Comparison of ENCODE assay signal across 12 cellular contexts in genomic region chr6:166306378-166307081, GRCh38. TPM values are rescaled to one million over a fixed set of nuclear protein-coding genes. Genes with fewer than 3 reads are reported as not detected.
DNase-seq lines count a peak whose midpoint lies in the region; ATAC-seq and TF ChIP-seq lines count a peak whose summit lies in the region.
"Had no signal": no experiment of that assay in that cellular context is flagged by ENCODE, and none has a peak within 500 bp of the region (broad histone marks: within the 10 kb centered on the region; RNA-seq: fewer than 3 reads in every experiment).

No MANE protein-coding gene starts in this region.

- no peaks in the 10 kb centered on the region for H3K36me3 Mint-ChIP-seq in activated T-cell treated with anti-CD3 and anti-CD28 coated beads, Interleukin-2, amount 50 U/mL, for 24 hours (ENCODE audit: low read depth)
- H3K36me3 Mint-ChIP-seq in T-helper 17 cell (ENCODE audit: low read depth) = no peaks in the 10 kb centered on the region

- H3K4me1 Mint-ChIP-seq in activated T-cell treated with anti-CD3 and anti-CD28 coated beads, Interleukin-2, amount 50 U/mL, for 24 hours (ENCODE audit: low read depth) = peaks cover 7% of the 10 kb centered on the region
- no peaks in the 10 kb centered on the region for H3K4me1 Mint-ChIP-seq in T-helper 17 cell

- intact Hi-C loops in ovary (cut with DNase I) = no loop called here

- no peak for TF ChIP-seq EP300 in ovary (IDR thresholded peaks at IDR 0.05)

- H3K27ac ChIP-seq in ovary = no peak overlapping the region
- H3K27ac ChIP-seq: epithelial cell of prostate, KMS-11, sigmoid colon had no signal

- H3K27me3 Mint-ChIP-seq in activated T-cell treated with anti-CD3 and anti-CD28 coated beads, Interleukin-2, amount 50 U/mL, for 24 hours = peaks cover 47% of the 10 kb centered on the region
- peaks cover 61% of the 10 kb centered on the region for H3K27me3 Mint-ChIP-seq in T-helper 17 cell

- H3K9me3 Mint-ChIP-seq in activated T-cell treated with anti-CD3 and anti-CD28 coated beads, Interleukin-2, amount 50 U/mL, for 24 hours = no peaks in the 10 kb centered on the region

- TF ChIP-seq CTCF in ovary (IDR thresholded peaks at IDR 0.05) (no peak), omental fat pad (IDR thresholded peaks at IDR 0.05) (no peak)

- 58 to 64% (median 64%) methylated on average over 31 to 34 of the region's 34 CpGs for WGBS in ovary, 3 donors

- peak overlapping the region; percentile 43 for H3K4me3 ChIP-seq in iPS-15b (ENCODE audit: low read depth, low read length)
- no peak overlapping the region for H3K4me3 ChIP-seq in ovary

- DNase-seq in activated T-cell treated with anti-CD3 and anti-CD28 coated beads, Interleukin-2, amount 50 U/mL, for 24 hours = no peak
- DNase-seq in activated T-cell treated with anti-CD3 and anti-CD28 coated beads for 4 hours = no peak
- DNase-seq in T-helper 17 cell = no peak
- peak; percentile 68 for DNase-seq in superior temporal gyrus (ENCODE audit: extremely low spot score)
- no peak for DNase-seq in ovary
- no peak for DNase-seq in omental fat pad (ENCODE audit: low spot score)
- no peak for DNase-seq in NOMO-1 treated with dmso at 0.1 percent for 144 hours (lab: John Stamatoyannopoulos, UW; ENCODE audit: unreplicated experiment)
- DNase-seq: sigmoid colon had no signal

- peak overlapping the region; percentile 36 for H3K4me3 Mint-ChIP-seq in activated T-cell treated with anti-CD3 and anti-CD28 coated beads, Interleukin-2, amount 50 U/mL, for 24 hours
- H3K4me3 Mint-ChIP-seq in T-helper 17 cell = peak overlapping the region; percentile 70

- H3K27me3 ChIP-seq in iPS-15b (ENCODE audit: control insufficient read depth, insufficient read depth, low read length) = peaks cover 49% of the 10 kb centered on the region
- H3K27me3 ChIP-seq in ovary = peaks cover 4% of the 10 kb centered on the region

- ATAC-seq in T-helper 17 cell = peak; percentile 14
- no peak for ATAC-seq in omental fat pad (ENCODE audit: low FRiP score)

- no peaks in the 10 kb centered on the region for H3K36me3 ChIP-seq in iPS-15b (ENCODE audit: control insufficient read depth, insufficient read depth, low read length)
- no peaks in the 10 kb centered on the region for H3K36me3 ChIP-seq in ovary
- H3K36me3 ChIP-seq: sigmoid colon had no signal

- TF ChIP-seq POLR2A in ovary (IDR thresholded peaks at IDR 0.05) = no peak

- no peak overlapping the region for H3K27ac Mint-ChIP-seq in activated T-cell treated with anti-CD3 and anti-CD28 coated beads, Interleukin-2, amount 50 U/mL, for 24 hours
- no peak overlapping the region for H3K27ac Mint-ChIP-seq in T-helper 17 cell

- H3K9me3 ChIP-seq in T-helper 17 cell (ENCODE audit: control insufficient read depth, low read length, poor library complexity, severe bottlenecking) (no peaks in the 10 kb centered on the region), iPS-15b (ENCODE audit: control insufficient read depth, insufficient read depth, low read length) (no peaks in the 10 kb centered on the region), ovary (no peaks in the 10 kb centered on the region)
- H3K9me3 ChIP-seq: sigmoid colon had no signal

- no peak overlapping the region for H3K9ac ChIP-seq in iPS-15b (ENCODE audit: low read depth, low read length)
- H3K9ac ChIP-seq: KMS-11 had no signal

- peaks cover 6% of the 10 kb centered on the region for H3K4me1 ChIP-seq in iPS-15b (ENCODE audit: control insufficient read depth, insufficient read depth, low read length)
- peaks cover 3% of the 10 kb centered on the region for H3K4me1 ChIP-seq in ovary (ENCODE audit: insufficient read depth)

RNA-seq across cellular contexts. Expression of gene PRR18, which starts 1.7 kb away (rescaled TPM):
- total RNA-seq in T-helper 17 cell (not detected), ovary (1 to 10 TPM in 1 of 7 donors, under 1 TPM in 2, not detected in 4; 0.17 to 5.1 (median 0.33) TPM), omental fat pad (under 1 TPM in 3 of 4 donors, not detected in 1; 0.37 to 0.63 (median 0.38) TPM)
- polyA plus RNA-seq in ovary = under 1 TPM in 1 of 2 donors, not detected in 1; 0.05 TPM
- total RNA-seq: left colon had no signal

RNA-seq across cellular contexts. Expression of gene SFT2D1, which starts 35.8 kb away (rescaled TPM):
- total RNA-seq in T-helper 17 cell (10 to 100 TPM; 10.9 to 12.3 TPM), ovary (10 to 100 TPM; 25.9 to 50.3 (median 34.1) TPM), omental fat pad (10 to 100 TPM; 40.0 to 63.7 (median 53.8) TPM)
- polyA plus RNA-seq in ovary = 10 to 100 TPM; 43.3 to 46.1 TPM
